In genomic region chr13:45368571-45368970, GRCh38 we compare ENCODE assay signal across 9 cellular contexts. TPM values are rescaled to one million over a fixed set of nuclear protein-coding genes. Genes with fewer than 3 reads are reported as not detected.
DNase-seq lines count a peak whose midpoint lies in the region; ATAC-seq and TF ChIP-seq lines count a peak whose summit lies in the region.
"Had no signal": no experiment of that assay in that cellular context is flagged by ENCODE, and none has a peak within 500 bp of the region (broad histone marks: within the 10 kb centered on the region; RNA-seq: fewer than 3 reads in every experiment).

No MANE protein-coding gene starts in this region.

- H2BK12ac ChIP-seq in H9 (ENCODE audit: insufficient read length, low read depth, low read length), result no peak overlapping the region

- H2BK5ac ChIP-seq in H9 (ENCODE audit: insufficient read length, low read length), result no peak overlapping the region
- no peak overlapping the region for H2BK5ac ChIP-seq in mesendoderm (ENCODE audit: low read length)

- no peaks in the 10 kb centered on the region for H3K4me1 ChIP-seq in H9 (ENCODE audit: insufficient read depth, low read length)
- no peaks in the 10 kb centered on the region for H3K4me1 ChIP-seq in prostate gland (replicated peaks)
- peaks cover 4% of the 10 kb centered on the region for H3K4me1 ChIP-seq in mesendoderm (ENCODE audit: control insufficient read depth, low read depth, low read length)

- H3K36me3 Mint-ChIP-seq in H9 (ENCODE audit: insufficient read depth in 1 of 3, low read depth in 3 of 3), result peaks cover 8 to 22% (median 10%) of the 10 kb centered on the region in 3 experiments
- H3K36me3 Mint-ChIP-seq in effector memory CD8-positive, alpha-beta T cell (ENCODE audit: insufficient read depth), result peaks cover 3% of the 10 kb centered on the region

- no peak overlapping the region for H3K4me3 ChIP-seq in prostate gland
- H3K4me3 ChIP-seq in mesendoderm (ENCODE audit: low read length), result no peak overlapping the region

- H3K27ac ChIP-seq in H9 (ENCODE audit: insufficient read length, low read depth, low read length) (no peak overlapping the region), prostate gland (peak overlapping the region in 1 of 2 donors; percentile 2), mesendoderm (ENCODE audit: low read depth, low read length) (no peak overlapping the region)

- H3K9me3 ChIP-seq in H9 (ENCODE audit: control insufficient read depth, low read depth, low read length), result no peaks in the 10 kb centered on the region
- H3K9me3 ChIP-seq in prostate gland, result no peaks in the 10 kb centered on the region

- H3K18ac ChIP-seq in H9 (ENCODE audit: insufficient read length, low read depth, low read length) (no peak overlapping the region), mesendoderm (ENCODE audit: low read length) (no peak overlapping the region)

- H4K91ac ChIP-seq in H9 (ENCODE audit: insufficient read length, low read depth, low read length), result no peak overlapping the region

- TF ChIP-seq POLR2A in prostate gland (IDR thresholded peaks at IDR 0.05), result peak; percentile 8

- no peak for ATAC-seq in effector memory CD8-positive, alpha-beta T cell (replicated peaks)
- no peak for ATAC-seq in HG03045 (IDR thresholded peaks at IDR 0.05; ENCODE audit: unreplicated experiment)

- no peak overlapping the region for H4K5ac ChIP-seq in H9 (ENCODE audit: insufficient read length, low read depth, low read length)
- H4K5ac ChIP-seq in mesendoderm (ENCODE audit: low read length), result no peak overlapping the region

- H3K23ac ChIP-seq in H9 (ENCODE audit: insufficient read length, low read depth, low read length), result no peak overlapping the region
- H3K23ac ChIP-seq in mesendoderm (ENCODE audit: low read length), result no peak overlapping the region

- H3K27me3 Mint-ChIP-seq in H9 (ENCODE audit: low read depth), result no peaks in the 10 kb centered on the region
- no peaks in the 10 kb centered on the region for H3K27me3 Mint-ChIP-seq in effector memory CD8-positive, alpha-beta T cell

- H3K79me2 ChIP-seq in H9 (ENCODE audit: insufficient read depth, low read length) (no peaks in the 10 kb centered on the region), mesendoderm (ENCODE audit: control insufficient read depth, insufficient read depth, low read length) (no peaks in the 10 kb centered on the region)

- H4K8ac ChIP-seq in H9 (replicated peaks; ENCODE audit: insufficient read length, low read depth, low read length), result no peak overlapping the region
- no peak overlapping the region for H4K8ac ChIP-seq in mesendoderm (ENCODE audit: low read depth, low read length)

- H2AFZ ChIP-seq in H9 (ENCODE audit: low read length), result no peak overlapping the region

- no peak overlapping the region for H3K4me2 ChIP-seq in H9 (ENCODE audit: insufficient read depth, insufficient read length, low read length)
- H3K4me2 ChIP-seq in mesendoderm (ENCODE audit: low read length), result no peak overlapping the region

- peak overlapping the region in 2 of 3 experiments; percentile 36 to 75; a peak in 1 of 7 replicates for H3K27ac Mint-ChIP-seq in H9
- H3K27ac Mint-ChIP-seq in effector memory CD8-positive, alpha-beta T cell, result peak overlapping the region; percentile 67 to 81
- H3K27ac Mint-ChIP-seq: mesothelial cell of epicardium had no signal

- H3K56ac ChIP-seq in H9 (ENCODE audit: insufficient read length, low read depth, low read length), result no peak overlapping the region
- H3K56ac ChIP-seq in mesendoderm (ENCODE audit: low read length), result no peak overlapping the region

- peaks cover 23 to 27% of the 10 kb centered on the region in 2 experiments for H3K4me1 Mint-ChIP-seq in H9
- peaks cover 22 to 35% of the 10 kb centered on the region in 2 donors for H3K4me1 Mint-ChIP-seq in effector memory CD8-positive, alpha-beta T cell (ENCODE audit: low read depth in 2 of 2)

- H3K79me1 ChIP-seq in H9 (ENCODE audit: insufficient read depth, low read depth, low read length, poor library complexity, severe bottlenecking) (no peaks in the 10 kb centered on the region), mesendoderm (ENCODE audit: low read length) (no peaks in the 10 kb centered on the region)

- TF ChIP-seq CTCF in H9 (conservative IDR thresholded peaks at IDR 0.05) (no peak), prostate gland (IDR thresholded peaks at IDR 0.05) (no peak)

- WGBS in H9 (ENCODE audit: extremely low coverage, insufficient read length, low lambda C conversion rate), result no CpG with 5 or more reads among the region's 3 CpGs
- 11% methylated on average over 3 of the region's 3 CpGs for WGBS in prostate gland
- WGBS in mesendoderm (ENCODE audit: extremely low coverage, insufficient coverage, low lambda C conversion rate), result no CpG with 5 or more reads among the region's 3 CpGs

- H3K23me2 ChIP-seq in H9 (ENCODE audit: insufficient read length, low read depth, low read length, poor library complexity, severe bottlenecking), result no peaks in the 10 kb centered on the region

- no peak overlapping the region for H3K14ac ChIP-seq in H9 (ENCODE audit: insufficient read depth, low read length)

- in situ Hi-C loops in SK-MEL-5 (cut with HindIII; ENCODE audit: low pct_unique_long_range_greater_than_20kb, low sequenced_read_pairs), result no loop called here

- no peak overlapping the region for H2BK15ac ChIP-seq in H9 (ENCODE audit: low read depth, low read length)
- no peak overlapping the region for H2BK15ac ChIP-seq in mesendoderm (replicated peaks; ENCODE audit: low read depth)

- DNase-seq in H9, result no peak
- peak; percentile 78 for DNase-seq in SK-MEL-5 (ENCODE audit: low read depth, low spot score)
- DNase-seq in effector memory CD8-positive, alpha-beta T cell, result no peak
- peak; percentile 59 for DNase-seq in prostate gland (ENCODE audit: low spot score)
- no peak for DNase-seq in iPS-NIHi11 (ENCODE audit: low spot score)
- no peak for DNase-seq in mesendoderm
- DNase-seq: NCI-H1694 had no signal

- no peak overlapping the region for H3K4ac ChIP-seq in H9 (ENCODE audit: low read depth, low read length)
- H3K4ac ChIP-seq in mesendoderm (ENCODE audit: low read depth, low read length), result no peak overlapping the region

- H3K36me3 ChIP-seq in prostate gland (no peaks in the 10 kb centered on the region), mesendoderm (ENCODE audit: control insufficient read depth, insufficient read depth, low read length) (no peaks in the 10 kb centered on the region)

- H2BK20ac ChIP-seq in H9 (ENCODE audit: low read depth, low read length, poor library complexity, severe bottlenecking), result no peak overlapping the region

- H3K27me3 ChIP-seq in H9 (ENCODE audit: insufficient read depth, low read length), result no peaks in the 10 kb centered on the region
- no peaks in the 10 kb centered on the region for H3K27me3 ChIP-seq in prostate gland (replicated peaks; ENCODE audit: insufficient read depth)
- no peaks in the 10 kb centered on the region for H3K27me3 ChIP-seq in mesendoderm (ENCODE audit: insufficient read depth, low read length, poor library complexity)

- no peak overlapping the region for H3T11ph ChIP-seq in H9 (ENCODE audit: low read length)

- peaks cover 7% of the 10 kb centered on the region in 2 experiments; a peak in 4 of 5 replicates for H3K9me3 Mint-ChIP-seq in H9
- H3K9me3 Mint-ChIP-seq in effector memory CD8-positive, alpha-beta T cell, result no peaks in the 10 kb centered on the region

- no peaks in the 10 kb centered on the region for H4K20me1 ChIP-seq in H9 (ENCODE audit: control insufficient read depth, insufficient read depth, insufficient read length)

- no peak overlapping the region for H2AK5ac ChIP-seq in H9 (ENCODE audit: insufficient read length, low read length)
- H2AK5ac ChIP-seq in mesendoderm (ENCODE audit: low read length), result no peak overlapping the region

- no peak overlapping the region for H2BK120ac ChIP-seq in H9 (ENCODE audit: low read depth, low read length, poor library complexity, severe bottlenecking)
- no peak overlapping the region for H2BK120ac ChIP-seq in mesendoderm (ENCODE audit: low read depth, low read length)

- intact Hi-C loops in prostate gland (cut with DNase I), result no loop called here

- no peak overlapping the region for H3K4me3 Mint-ChIP-seq in H9
- peak overlapping the region; percentile 1 to 24 for H3K4me3 Mint-ChIP-seq in effector memory CD8-positive, alpha-beta T cell
- H3K4me3 Mint-ChIP-seq: mesothelial cell of epicardium had no signal

- H3K9ac ChIP-seq in H9 (ENCODE audit: extremely low read depth, insufficient read length, low read length) (no peak overlapping the region), mesendoderm (ENCODE audit: low read length) (no peak overlapping the region)

RNA-seq across cellular contexts. Expression of gene TPT1, which starts 27.6 kb away (rescaled TPM):
- total RNA-seq in H9 (2021) (2,205 and 2,239 TPM in 2 replicates), prostate gland (1,000 to 10,000 TPM; 1,725 to 2,682 TPM)
- total RNA-seq in SK-MEL-5 (2014; rRNA removed; shearing (Covaris generic)), result 3,844 and 3,941 TPM in 2 replicates
- polyA plus RNA-seq in SK-MEL-5 (2015; cell fraction: cytosol; rRNA removed), result 3,198 and 3,797 TPM in 2 replicates
- 587 and 743 TPM in 2 replicates for polyA plus RNA-seq in SK-MEL-5 (2015; cell fraction: nucleus; rRNA removed)
- polyA plus RNA-seq in mesendoderm (2013, experiment 1 of 2), result 2,379 TPM
- 2,407 TPM for polyA plus RNA-seq in mesendoderm (2013, experiment 2 of 2)

RNA-seq across cellular contexts. Expression of gene SLC25A30, which starts 49.6 kb away (rescaled TPM):
- total RNA-seq in H9 (2021), result 5.4 and 6.3 TPM in 2 replicates
- total RNA-seq in SK-MEL-5 (2014; rRNA removed; shearing (Covaris generic)), result 14.7 and 14.9 TPM in 2 replicates
- 19.1 and 20.6 TPM in 2 replicates for polyA plus RNA-seq in SK-MEL-5 (2015; cell fraction: cytosol; rRNA removed)
- polyA plus RNA-seq in SK-MEL-5 (2015; cell fraction: nucleus; rRNA removed), result 12.7 and 18.2 TPM in 2 replicates
- total RNA-seq in prostate gland, result 10 to 100 TPM; 12.6 to 14.2 TPM
- 3.4 TPM for polyA plus RNA-seq in mesendoderm (2013, experiment 1 of 2)
- 4.8 TPM for polyA plus RNA-seq in mesendoderm (2013, experiment 2 of 2)

Comparison
In these comparisons a context has a peak if more than half of its experiments do, and no peak if none do; other contexts are left out.
1. DNase-seq: peak in SK-MEL-5 (single experiment) and prostate gland (single experiment); none in H9 (single experiment), effector memory CD8-positive, alpha-beta T cell (0 of 3), iPS-NIHi11 (single experiment) and mesendoderm (single experiment).
2. H3K4me3 Mint-ChIP-seq: peak in effector memory CD8-positive, alpha-beta T cell (2 of 2); none in H9 (0 of 2).